Comparison of ENCODE assay signal across 9 cellular contexts in the genomic region with DNA sequence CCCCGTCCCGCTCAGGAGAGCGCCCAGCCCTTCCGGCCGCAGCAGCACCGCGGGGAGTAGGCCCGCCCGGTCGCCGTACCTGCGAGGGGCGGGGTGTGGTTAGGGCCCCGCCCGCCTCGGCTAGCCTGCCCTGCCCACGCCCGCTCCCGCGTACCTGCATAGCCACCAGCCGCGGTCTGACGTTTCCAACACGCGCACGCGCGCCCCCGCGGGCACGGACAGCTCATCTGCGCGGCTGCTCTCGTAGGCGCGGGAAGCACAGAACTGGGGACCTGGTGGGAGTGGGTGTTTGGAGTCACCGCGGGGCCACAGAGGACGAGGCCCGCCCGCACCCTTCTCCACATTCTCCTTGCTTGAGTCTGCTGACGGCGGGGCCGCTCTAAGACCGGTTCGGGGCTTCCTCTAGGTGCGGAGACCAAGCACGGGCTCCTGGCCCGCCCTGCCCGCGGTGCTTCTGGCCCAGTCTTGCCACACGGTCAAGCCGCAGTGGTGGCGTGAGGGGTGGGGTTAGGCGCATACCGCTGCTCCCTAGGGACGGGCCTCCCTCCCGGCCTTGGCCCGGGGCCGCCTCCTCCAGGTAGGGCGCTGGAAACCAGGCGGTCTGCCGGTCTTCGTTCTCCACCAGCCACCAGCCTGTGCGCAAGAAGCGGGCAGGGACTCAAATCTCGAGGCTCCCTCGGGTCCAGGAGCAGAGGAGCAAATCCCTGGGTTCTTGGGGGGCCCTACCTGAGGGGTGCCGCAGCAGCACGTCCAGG. TPM values are rescaled to one million over a fixed set of nuclear protein-coding genes. Genes with fewer than 3 reads are reported as not detected.
DNase-seq lines count a peak whose midpoint lies in the region; ATAC-seq and TF ChIP-seq lines count a peak whose summit lies in the region.
"Had no signal": no experiment of that assay in that cellular context is flagged by ENCODE, and none has a peak within 500 bp of the region (broad histone marks: within the 10 kb centered on the region; RNA-seq: fewer than 3 reads in every experiment).

No MANE protein-coding gene starts in this region.

- BruUV-seq in Panc1 (replicated peaks; lab: Mats Ljungman, UMichigan) = no TSS peak

- intact Hi-C loops in Panc1 (cut with micrococcal nuclease; ENCODE audit: unreplicated experiment) (no loop called here), left lung (cut with DNase I) (no loop called here)

- in situ Hi-C loops in Panc1 (cut with HindIII; ENCODE audit: low pct_unique_long_range_greater_than_20kb, low sequenced_read_pairs) = no loop called here

- ATAC-seq in Panc1 (peak; percentile 24), left lung (peak; percentile 77), HG02885 (IDR thresholded peaks at IDR 0.05; ENCODE audit: poor library complexity, unreplicated experiment) (no peak), GM19397 (IDR thresholded peaks at IDR 0.05; ENCODE audit: unreplicated experiment) (no peak)

- CTCF ChIA-PET in Panc1 (lab: Charles Lee) = no interaction called here

- peaks cover 36% of the 10 kb centered on the region for H3K4me1 ChIP-seq in Panc1 (ENCODE audit: control insufficient read depth, insufficient read depth, low read length)
- H3K4me1 ChIP-seq in left lung = peaks cover 5 to 19% of the 10 kb centered on the region in 2 donors

- H3K4me3 ChIP-seq in Panc1 (ENCODE audit: low read depth in 2 of 2, low read length in 2 of 2) (peak overlapping the region; percentile 4 to 11; a peak in 2 of 4 replicates), left lung (peak overlapping the region in 1 of 2 donors; percentile 32)

- POLR2A ChIA-PET in Panc1 (lab: Charles Lee) = interaction anchor here (0.5 kb wide), 1 partner anchor 9 kb away, joined by 3 read pairs; no protein-coding TSS in a partner anchor

- H3K36me3 ChIP-seq in Panc1 (ENCODE audit: control insufficient read depth, insufficient read depth, low read length) (peaks cover under 1% of the 10 kb centered on the region; the same call in 1 of the 2 replicates), left lung (peaks cover 0 to 51% of the 10 kb centered on the region in 2 donors)

- TF ChIP-seq CTCF in Panc1 (IDR thresholded peaks at IDR 0.05) (no peak), left lung (IDR thresholded peaks at IDR 0.05) (no peak)

- DNase-seq in DMS79 treated with DMSO at 0.1 percent for 48 hours (lab: John Stamatoyannopoulos, UW) (peak; percentile 65), Panc1 (ENCODE audit: low read depth, low spot score) (no peak), left lung (peak; percentile 85 to 93), cortex of kidney (lab: John Stamatoyannopoulos, UW) (no peak)
- DNase-seq: NCI-H1092 treated with DMSO at 0.1 percent for 48 hours had no signal

- H3K27me3 ChIP-seq in Panc1 (ENCODE audit: control insufficient read depth, insufficient read depth, low read length) (no peaks in the 10 kb centered on the region), left lung (peaks cover 24 to 64% of the 10 kb centered on the region in 2 donors)

- H3K9me3 ChIP-seq in Panc1 (ENCODE audit: control insufficient read depth, insufficient read depth, low read depth, low read length) (no peaks in the 10 kb centered on the region), left lung (no peaks in the 10 kb centered on the region)

- no peak overlapping the region for H3K27ac ChIP-seq in Panc1 (ENCODE audit: low read length)
- H3K27ac ChIP-seq in left lung = peak overlapping the region; percentile 57 to 63

RNA-seq across cellular contexts. Expression of gene NOXO1, which starts 1.8 kb away (rescaled TPM):
- total RNA-seq in Panc1 (2021; ENCODE audit: unreplicated experiment) (4.0 TPM), left lung (1 to 10 TPM; 4.4 to 5.6 TPM)
- 2.3 TPM for polyA plus RNA-seq in Panc1 (2012; ENCODE audit: insufficient read length)
- total RNA-seq: renal cortical epithelial cell had no signal

RNA-seq across cellular contexts. Expression of gene GFER, which starts 4.5 kb away (rescaled TPM):
- total RNA-seq in Panc1 (2021; ENCODE audit: unreplicated experiment) (49.2 TPM), left lung (10 to 100 TPM; 25.8 to 26.1 TPM)
- 71.8 TPM for polyA plus RNA-seq in Panc1 (2012; ENCODE audit: insufficient read length)

RNA-seq across cellular contexts. Expression of gene TBL3, which starts 7.6 kb away (rescaled TPM):
- total RNA-seq in Panc1 (2021; ENCODE audit: unreplicated experiment) (42.4 TPM), left lung (10 to 100 TPM; 25.8 to 30.9 TPM)
- polyA plus RNA-seq in Panc1 (2012; ENCODE audit: insufficient read length) = 72.9 TPM

RNA-seq across cellular contexts. Expression of gene SYNGR3, which starts 10.3 kb away (rescaled TPM):
- total RNA-seq in Panc1 (2021; ENCODE audit: unreplicated experiment) (15.2 TPM), left lung (under 1 TPM; 0.31 to 0.32 TPM)
- polyA plus RNA-seq in Panc1 (2012; ENCODE audit: insufficient read length) = 35.6 TPM

RNA-seq across cellular contexts. Expression of gene RNF151, which starts 12.8 kb away (rescaled TPM):
- not detected for total RNA-seq in Panc1 (2021; ENCODE audit: unreplicated experiment)
- polyA plus RNA-seq in Panc1 (2012; ENCODE audit: insufficient read length) = not detected
- total RNA-seq in left lung = not detected
- total RNA-seq: activated CD8-positive, alpha-beta memory T cell treated with anti-CD3 and anti-CD28 coated beads for 36 hours; renal cortical epithelial cell had no signal

Comparison
In these comparisons a context has a peak if more than half of its experiments do, and no peak if none do; other contexts are left out.
1. DNase-seq: peak in DMS79 treated with DMSO at 0.1 percent for 48 hours (single experiment) and left lung (2 of 2); none in Panc1 (single experiment) and cortex of kidney (single experiment).
2. ATAC-seq: peak in Panc1 (single experiment) and left lung (single experiment); none in HG02885 (single experiment) and GM19397 (single experiment).